Comparison of ENCODE assay signal across 1 cellular context in the genomic region with DNA sequence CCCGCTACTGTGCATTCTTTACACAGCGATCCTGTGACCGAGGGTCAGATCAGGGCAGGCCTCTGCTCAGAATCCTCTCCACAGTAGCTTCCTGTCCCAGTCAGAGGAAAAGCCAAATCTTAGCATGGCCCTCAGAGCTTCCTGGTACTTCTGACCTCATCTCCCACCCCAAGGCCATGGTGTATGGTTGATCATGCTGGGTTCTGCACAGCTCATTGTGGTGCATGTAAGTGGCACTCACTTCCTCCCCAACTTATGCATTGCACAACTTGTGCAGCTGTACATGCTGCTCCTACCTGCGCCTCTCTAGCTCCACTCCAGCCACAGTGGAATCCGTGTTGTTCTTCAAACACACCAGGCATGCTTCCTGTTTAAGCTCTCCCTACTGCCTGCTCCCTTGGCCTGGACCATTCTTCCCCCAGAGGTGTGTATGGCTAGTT.
TF ChIP-seq lines count a peak whose summit lies in the region.

No MANE protein-coding gene starts in this region.

TF ChIP-seq in H1, 55 proteins besides CTCF, POLR2A, EP300 and RAD21:
- TF ChIP-seq CREB1 (IDR thresholded peaks at IDR 0.05) (no peak), BACH1 (IDR thresholded peaks at IDR 0.05; ENCODE audit: low read length) (no peak), BRCA1 (IDR thresholded peaks at IDR 0.05; ENCODE audit: low read depth, low read length) (no peak), POLR2AphosphoS5 (IDR thresholded peaks at IDR 0.05; ENCODE audit: low read depth, low read length) (no peak), KDM1A (IDR thresholded peaks at IDR 0.05; ENCODE audit: borderline replicate concordance, low read length) (no peak), GABPA (IDR thresholded peaks at IDR 0.05; ENCODE audit: borderline replicate concordance, insufficient read depth, low read length) (no peak), BCL11A (IDR thresholded peaks at IDR 0.05; ENCODE audit: low read depth in 2 of 2, low read length in 2 of 2) (no peak), ZNF274 (IDR thresholded peaks at IDR 0.05; ENCODE audit: borderline replicate concordance, extremely low read depth, low read length) (no peak), KDM5A (IDR thresholded peaks at IDR 0.05; ENCODE audit: low read length) (no peak), GTF2F1 (IDR thresholded peaks at IDR 0.05; ENCODE audit: borderline replicate concordance, low read depth, low read length) (no peak), EZH2 (IDR thresholded peaks at IDR 0.05; ENCODE audit: low read depth, low read length, severe bottlenecking) (no peak), SIRT6 (IDR thresholded peaks at IDR 0.05; ENCODE audit: low read length) (no peak)
